13 cellular contexts compared by ENCODE assay signal in the genomic region with DNA sequence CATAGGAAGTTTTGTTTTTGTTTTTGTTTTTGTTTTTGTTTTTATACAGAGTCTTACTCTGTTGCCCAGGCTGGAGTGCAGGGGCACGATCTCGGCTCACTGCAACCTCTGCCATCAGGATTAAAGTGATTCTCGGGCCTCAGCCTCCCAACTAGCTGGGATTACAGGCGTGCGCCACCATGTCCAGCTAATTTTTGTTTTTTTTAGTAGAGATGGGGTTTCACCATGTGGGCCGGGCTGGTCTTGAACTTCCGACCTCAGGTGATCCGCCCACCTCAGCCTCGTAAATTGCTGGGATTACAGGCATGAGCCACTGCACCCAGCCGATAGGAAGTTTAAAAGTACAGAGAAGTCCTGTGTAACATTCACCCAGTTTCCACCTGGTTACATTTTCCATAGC. TPM values are rescaled to one million over a fixed set of nuclear protein-coding genes. Genes with fewer than 3 reads are reported as not detected.
"Had no signal": no experiment of that assay in that cellular context is flagged by ENCODE, and none has a peak within 500 bp of the region (broad histone marks: within the 10 kb centered on the region; RNA-seq: fewer than 3 reads in every experiment).

No MANE protein-coding gene starts in this region.

RNA-seq across cellular contexts. Expression of a gene that starts 33.4 kb away (rescaled TPM):
- total RNA-seq: activated CD4-positive, alpha-beta memory T cell treated with anti-CD3 and anti-CD28 coated beads for 36 hours; activated CD4-positive, alpha-beta T cell treated with anti-CD3 and anti-CD28 coated beads for 36 hours; activated CD4-positive, alpha-beta T cell treated with anti-CD3 and anti-CD28 coated beads, Interleukin-2, amount 10 ng/mL, durations not matched to agents 24 days and 14 days; activated CD8-positive, alpha-beta memory T cell treated with anti-CD3 and anti-CD28 coated beads for 36 hours; activated CD8-positive, alpha-beta memory T cell treated with anti-CD3 and anti-CD28 coated beads, Interleukin-2, amount 10 ng/mL, durations not matched to agents 7 days and 5 days; activated CD8-positive, alpha-beta T cell treated with anti-CD3 and anti-CD28 coated beads, Interleukin-2, amount 10 ng/mL, durations not matched to agents 7 days and 5 days; activated naive CD4-positive, alpha-beta T cell treated with anti-CD3 and anti-CD28 coated beads, Interleukin-2, amount 50 U/mL, for 72 hours; activated naive CD8-positive, alpha-beta T cell treated with anti-CD3 and anti-CD28 coated beads, Interleukin-2, amount 10 ng/mL, durations not matched to agents 7 days and 5 days; activated T-cell treated with anti-CD3 and anti-CD28 coated beads, Interleukin-2, amount 50 U/mL, for 72 hours; bronchial epithelial cell; glomerular endothelial cell; T-helper 1 cell treated with Interleukin-12 subunit alpha and Interleukin-12 subunit beta and Interleukin-4 antibody, amounts not matched to agents 30 ng/mL and 1 ng/mL, for 36 hours had no signal

RNA-seq across cellular contexts. Expression of a gene that starts 47.7 kb away (rescaled TPM):
- total RNA-seq: activated CD4-positive, alpha-beta memory T cell treated with anti-CD3 and anti-CD28 coated beads for 36 hours; activated CD4-positive, alpha-beta T cell treated with anti-CD3 and anti-CD28 coated beads for 36 hours; activated CD4-positive, alpha-beta T cell treated with anti-CD3 and anti-CD28 coated beads, Interleukin-2, amount 10 ng/mL, durations not matched to agents 24 days and 14 days; activated CD8-positive, alpha-beta memory T cell treated with anti-CD3 and anti-CD28 coated beads for 36 hours; activated CD8-positive, alpha-beta memory T cell treated with anti-CD3 and anti-CD28 coated beads, Interleukin-2, amount 10 ng/mL, durations not matched to agents 7 days and 5 days; activated CD8-positive, alpha-beta T cell treated with anti-CD3 and anti-CD28 coated beads, Interleukin-2, amount 10 ng/mL, durations not matched to agents 7 days and 5 days; activated naive CD4-positive, alpha-beta T cell treated with anti-CD3 and anti-CD28 coated beads, Interleukin-2, amount 50 U/mL, for 72 hours; activated naive CD8-positive, alpha-beta T cell treated with anti-CD3 and anti-CD28 coated beads, Interleukin-2, amount 10 ng/mL, durations not matched to agents 7 days and 5 days; activated T-cell treated with anti-CD3 and anti-CD28 coated beads, Interleukin-2, amount 50 U/mL, for 72 hours; bronchial epithelial cell; dermis blood vessel endothelial cell; glomerular endothelial cell; T-helper 1 cell treated with Interleukin-12 subunit alpha and Interleukin-12 subunit beta and Interleukin-4 antibody, amounts not matched to agents 30 ng/mL and 1 ng/mL, for 36 hours had no signal
